Comparison of ENCODE assay signal across 1 cellular context in genomic region chr3:139388077-139388476, GRCh38.
TF ChIP-seq lines count a peak whose summit lies in the region.

No MANE protein-coding gene starts in this region.

TF ChIP-seq in GM12878, 131 proteins besides CTCF, POLR2A, EP300 and RAD21 (continued from another document):
- no peak for TF ChIP-seq ZNF592 (IDR thresholded peaks at IDR 0.05)
- TF ChIP-seq SPI1 (IDR thresholded peaks at IDR 0.05; ENCODE audit: borderline replicate concordance, insufficient read depth, low read depth, low read length): no peak
- TF ChIP-seq, protein P1, sequence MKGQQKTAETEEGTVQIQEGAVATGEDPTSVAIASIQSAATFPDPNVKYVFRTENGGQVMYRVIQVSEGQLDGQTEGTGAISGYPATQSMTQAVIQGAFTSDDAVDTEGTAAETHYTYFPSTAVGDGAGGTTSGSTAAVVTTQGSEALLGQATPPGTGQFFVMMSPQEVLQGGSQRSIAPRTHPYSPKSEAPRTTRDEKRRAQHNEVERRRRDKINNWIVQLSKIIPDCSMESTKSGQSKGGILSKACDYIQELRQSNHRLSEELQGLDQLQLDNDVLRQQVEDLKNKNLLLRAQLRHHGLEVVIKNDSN (IDR thresholded peaks at IDR 0.05; ENCODE audit: borderline replicate concordance, extremely low read length, insufficient read depth, low read depth, low read length): no peak
- TF ChIP-seq, protein P2, sequence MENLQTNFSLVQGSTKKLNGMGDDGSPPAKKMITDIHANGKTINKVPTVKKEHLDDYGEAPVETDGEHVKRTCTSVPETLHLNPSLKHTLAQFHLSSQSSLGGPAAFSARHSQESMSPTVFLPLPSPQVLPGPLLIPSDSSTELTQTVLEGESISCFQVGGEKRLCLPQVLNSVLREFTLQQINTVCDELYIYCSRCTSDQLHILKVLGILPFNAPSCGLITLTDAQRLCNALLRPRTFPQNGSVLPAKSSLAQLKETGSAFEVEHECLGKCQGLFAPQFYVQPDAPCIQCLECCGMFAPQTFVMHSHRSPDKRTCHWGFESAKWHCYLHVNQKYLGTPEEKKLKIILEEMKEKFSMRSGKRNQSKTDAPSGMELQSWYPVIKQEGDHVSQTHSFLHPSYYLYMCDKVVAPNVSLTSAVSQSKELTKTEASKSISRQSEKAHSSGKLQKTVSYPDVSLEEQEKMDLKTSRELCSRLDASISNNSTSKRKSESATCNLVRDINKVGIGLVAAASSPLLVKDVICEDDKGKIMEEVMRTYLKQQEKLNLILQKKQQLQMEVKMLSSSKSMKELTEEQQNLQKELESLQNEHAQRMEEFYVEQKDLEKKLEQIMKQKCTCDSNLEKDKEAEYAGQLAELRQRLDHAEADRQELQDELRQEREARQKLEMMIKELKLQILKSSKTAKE (IDR thresholded peaks at IDR 0.05; ENCODE audit: low read depth, poor library complexity, severe bottlenecking): no peak
- TF ChIP-seq, protein P3, sequence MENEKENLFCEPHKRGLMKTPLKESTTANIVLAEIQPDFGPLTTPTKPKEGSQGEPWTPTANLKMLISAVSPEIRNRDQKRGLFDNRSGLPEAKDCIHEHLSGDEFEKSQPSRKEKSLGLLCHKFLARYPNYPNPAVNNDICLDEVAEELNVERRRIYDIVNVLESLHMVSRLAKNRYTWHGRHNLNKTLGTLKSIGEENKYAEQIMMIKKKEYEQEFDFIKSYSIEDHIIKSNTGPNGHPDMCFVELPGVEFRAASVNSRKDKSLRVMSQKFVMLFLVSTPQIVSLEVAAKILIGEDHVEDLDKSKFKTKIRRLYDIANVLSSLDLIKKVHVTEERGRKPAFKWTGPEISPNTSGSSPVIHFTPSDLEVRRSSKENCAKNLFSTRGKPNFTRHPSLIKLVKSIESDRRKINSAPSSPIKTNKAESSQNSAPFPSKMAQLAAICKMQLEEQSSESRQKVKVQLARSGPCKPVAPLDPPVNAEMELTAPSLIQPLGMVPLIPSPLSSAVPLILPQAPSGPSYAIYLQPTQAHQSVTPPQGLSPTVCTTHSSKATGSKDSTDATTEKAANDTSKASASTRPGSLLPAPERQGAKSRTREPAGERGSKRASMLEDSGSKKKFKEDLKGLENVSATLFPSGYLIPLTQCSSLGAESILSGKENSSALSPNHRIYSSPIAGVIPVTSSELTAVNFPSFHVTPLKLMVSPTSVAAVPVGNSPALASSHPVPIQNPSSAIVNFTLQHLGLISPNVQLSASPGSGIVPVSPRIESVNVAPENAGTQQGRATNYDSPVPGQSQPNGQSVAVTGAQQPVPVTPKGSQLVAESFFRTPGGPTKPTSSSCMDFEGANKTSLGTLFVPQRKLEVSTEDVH (IDR thresholded peaks at IDR 0.05; ENCODE audit: low read depth, partially characterized antibody): no peak
- TF ChIP-seq SIN3A (IDR thresholded peaks at IDR 0.05; ENCODE audit: low read depth, low read length): no peak
- no peak for TF ChIP-seq NBN (IDR thresholded peaks at IDR 0.05)
